Comparison of ENCODE assay signal across 23 cellular contexts in genomic region chr14:98598576-98598975, GRCh38.
DNase-seq lines count a peak whose midpoint lies in the region; TF ChIP-seq lines count a peak whose summit lies in the region.
"Had no signal": no experiment of that assay in that cellular context is flagged by ENCODE, and none has a peak within 500 bp of the region (broad histone marks: within the 10 kb centered on the region; RNA-seq: fewer than 3 reads in every experiment).

No MANE protein-coding gene starts in this region.

- DNase-seq in esophagus muscularis mucosa (ENCODE audit: extremely low spot score) (peak; percentile 68), neuronal stem cell (ENCODE audit: low spot score) (no peak), occipital lobe (lab: John Stamatoyannopoulos, UW) (no peak), globus pallidus (ENCODE audit: low spot score) (no peak), posterior vena cava (ENCODE audit: low spot score) (no peak)
- DNase-seq: 8988T; ACHN; BE2C; C1 segment of cervical spinal cord; CD4-positive, alpha-beta memory T cell; CD4-positive, CD25-positive, alpha-beta regulatory T cell; CD8-positive, alpha-beta memory T cell; COR-L47; DMS 273 treated with DMSO at 0.1 percent for 48 hours; DMS153; DMS53; DMS79; DND-41; EL; GDM1 had no signal

- no peak overlapping the region for H2BK120ac ChIP-seq in neuronal stem cell (ENCODE audit: low read depth, low read length)

- no peaks in the 10 kb centered on the region for H3K79me2 ChIP-seq in OCI-LY3 (ENCODE audit: low read length)

- no peak overlapping the region for H3K23ac ChIP-seq in neuronal stem cell (ENCODE audit: low read depth, low read length, poor library complexity)

- H3K27me3 ChIP-seq in OCI-LY3 (ENCODE audit: low read depth, low read length) (no peaks in the 10 kb centered on the region), esophagus muscularis mucosa (no peaks in the 10 kb centered on the region), neuronal stem cell (ENCODE audit: control insufficient read depth in 3 of 3, insufficient read depth in 3 of 3, low read depth in 1 of 3, low read length in 3 of 3) (no peaks in the 10 kb centered on the region)
- H3K27me3 ChIP-seq: BE2C, BLaER1 had no signal

- H3K36me3 ChIP-seq in OCI-LY3 (replicated peaks; ENCODE audit: low read depth, low read length) = no peaks in the 10 kb centered on the region
- H3K36me3 ChIP-seq in esophagus muscularis mucosa = no peaks in the 10 kb centered on the region
- H3K36me3 ChIP-seq in neuronal stem cell (replicated peaks in 1 of 2; ENCODE audit: control insufficient read depth in 2 of 2, insufficient read depth in 2 of 2, low read length in 2 of 2) = no peaks in the 10 kb centered on the region
- H3K36me3 ChIP-seq: BE2C, BLaER1 had no signal

- WGBS in esophagus muscularis mucosa = 97% methylated on average over 5 of the region's 6 CpGs
- WGBS in neuronal stem cell (ENCODE audit: extremely low coverage in 2 of 2, insufficient read length in 2 of 2, insufficient replicate concordance in 1 of 2), 2 donors = no CpG with 5 or more reads among the region's 6 CpGs

- no peak overlapping the region for H3K27ac ChIP-seq in OCI-LY3 (ENCODE audit: low read length)
- no peak overlapping the region for H3K27ac ChIP-seq in esophagus muscularis mucosa (replicated peaks in 1 of 4)
- no peak overlapping the region for H3K27ac ChIP-seq in neuronal stem cell (replicated peaks; ENCODE audit: low read length)
- H3K27ac ChIP-seq: BLaER1 had no signal

- no peak for TF ChIP-seq POLR2A in esophagus muscularis mucosa (IDR thresholded peaks at IDR 0.05; ENCODE audit: low read depth)

- TF ChIP-seq EP300 in esophagus muscularis mucosa (IDR thresholded peaks at IDR 0.05) = no peak

- no peak overlapping the region for H3K4me2 ChIP-seq in OCI-LY3 (ENCODE audit: low read length)
- no peak overlapping the region for H3K4me2 ChIP-seq in neuronal stem cell (ENCODE audit: insufficient read depth, low read length, poor library complexity, severe bottlenecking)
- H3K4me2 ChIP-seq: BLaER1 had no signal

- H4K8ac ChIP-seq in neuronal stem cell (ENCODE audit: low read depth, low read length) = no peak overlapping the region

- H2BK5ac ChIP-seq in neuronal stem cell (ENCODE audit: low read length) = no peak overlapping the region

- H3K4me1 ChIP-seq in OCI-LY3 (ENCODE audit: low read length) (no peaks in the 10 kb centered on the region), esophagus muscularis mucosa (no peaks in the 10 kb centered on the region), neuronal stem cell (ENCODE audit: control insufficient read depth in 2 of 2, insufficient read depth in 1 of 2, low read depth in 1 of 2, low read length in 2 of 2) (peaks cover 0 to 5% of the 10 kb centered on the region in 2 donors)
- H3K4me1 ChIP-seq: BE2C, BLaER1 had no signal

- intact Hi-C loops in esophagus muscularis mucosa (cut with DNase I) (no loop called here), posterior vena cava (cut with DNase I) (no loop called here)

- no peak overlapping the region for H2BK15ac ChIP-seq in neuronal stem cell (ENCODE audit: low read length)

- H3K9me3 ChIP-seq in OCI-LY3 (ENCODE audit: insufficient read depth, low read length) (no peaks in the 10 kb centered on the region), esophagus muscularis mucosa (peaks cover 0 to 16% (median 7%) of the 10 kb centered on the region in 4 donors), neuronal stem cell (replicated peaks in 1 of 2; ENCODE audit: control insufficient read depth in 2 of 2, insufficient read depth in 1 of 2, low read depth in 1 of 2, low read length in 2 of 2) (peaks cover 0 to 2% of the 10 kb centered on the region in 2 donors)
- H3K9me3 ChIP-seq: BE2C had no signal

- H2AK5ac ChIP-seq in neuronal stem cell (ENCODE audit: low read depth, low read length) = no peak overlapping the region

- peak overlapping the region; percentile 24 for H3K18ac ChIP-seq in neuronal stem cell (ENCODE audit: low read length)

- no peaks in the 10 kb centered on the region for H3K79me1 ChIP-seq in neuronal stem cell (ENCODE audit: low read depth, low read length)

- H3K14ac ChIP-seq in neuronal stem cell (ENCODE audit: low read length) = no peak overlapping the region

- no peak overlapping the region for H3K9ac ChIP-seq in OCI-LY3 (ENCODE audit: low read length)
- no peak overlapping the region for H3K9ac ChIP-seq in neuronal stem cell (ENCODE audit: low read depth, low read length, poor library complexity)
- H3K9ac ChIP-seq: BLaER1 had no signal

- H4K91ac ChIP-seq in neuronal stem cell (ENCODE audit: low read depth, low read length, poor library complexity) = no peak overlapping the region

- TF ChIP-seq CTCF in OCI-LY3 (IDR thresholded peaks at IDR 0.05; ENCODE audit: low read depth, low read length) = no peak
- no peak for TF ChIP-seq CTCF in esophagus muscularis mucosa (IDR thresholded peaks at IDR 0.05)

- H4K20me1 ChIP-seq in OCI-LY3 (ENCODE audit: insufficient read depth, low read length) = no peaks in the 10 kb centered on the region
- H4K20me1 ChIP-seq: BLaER1 had no signal

- H2AFZ ChIP-seq in OCI-LY3 (ENCODE audit: low read depth, low read length) (peak overlapping the region; percentile 13; the same call in 1 of the 2 replicates), neuronal stem cell (ENCODE audit: low read length) (no peak overlapping the region)

- H3K4me3 ChIP-seq in OCI-LY3 (ENCODE audit: low read length) = no peak overlapping the region
- no peak overlapping the region for H3K4me3 ChIP-seq in esophagus muscularis mucosa
- no peak overlapping the region for H3K4me3 ChIP-seq in neuronal stem cell (ENCODE audit: low read length in 2 of 2)
- H3K4me3 ChIP-seq: BLaER1, GM12878 had no signal

- H3K4ac ChIP-seq in neuronal stem cell (ENCODE audit: low read length) = no peak overlapping the region

- no peak overlapping the region for H2BK12ac ChIP-seq in neuronal stem cell (ENCODE audit: low read length)
